Comparison of ENCODE assay signal across 1 cellular context in genomic region chr5:71483355-71483754, GRCh38.
TF ChIP-seq lines count a peak whose summit lies in the region.

No MANE protein-coding gene starts in this region.

TF ChIP-seq in endothelial cell of umbilical vein, 7 proteins besides CTCF, POLR2A, EP300 and RAD21:
- TF ChIP-seq JUN (IDR thresholded peaks at IDR 0.05; ENCODE audit: borderline replicate concordance, insufficient read depth, insufficient read length, low read depth) (peak; percentile 77), MAX (IDR thresholded peaks at IDR 0.05; ENCODE audit: insufficient read depth, insufficient read length) (no peak), FOS (IDR thresholded peaks at IDR 0.05; ENCODE audit: borderline replicate concordance, insufficient read depth, low read length) (peak; percentile 82)
